ENCODE assay signal across 1 cellular context in the genomic region with DNA sequence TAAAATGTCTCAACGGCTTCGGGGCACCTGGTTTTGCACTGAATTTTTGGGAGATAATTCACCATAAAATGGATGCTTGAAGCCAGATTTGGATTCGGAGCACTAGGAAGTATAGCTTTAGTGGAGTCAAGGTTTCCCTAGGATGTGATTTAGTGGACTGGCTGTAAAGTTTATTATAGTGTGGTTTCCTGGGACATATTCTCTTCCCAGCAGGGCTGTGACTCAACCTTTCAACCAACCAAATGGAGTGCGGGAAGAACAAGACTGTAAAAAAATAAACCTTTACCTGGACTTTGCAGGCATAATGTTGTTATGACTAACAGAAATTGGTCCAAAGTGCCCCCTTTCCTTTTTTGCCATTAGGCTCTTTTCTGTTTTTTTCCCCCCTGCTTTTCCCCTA.
TF ChIP-seq lines count a peak whose summit lies in the region.

No MANE protein-coding gene starts in this region.

TF ChIP-seq in GM23338, 12 proteins besides CTCF, POLR2A, EP300 and RAD21 (continued from another document):
- TF ChIP-seq, protein P1, sequence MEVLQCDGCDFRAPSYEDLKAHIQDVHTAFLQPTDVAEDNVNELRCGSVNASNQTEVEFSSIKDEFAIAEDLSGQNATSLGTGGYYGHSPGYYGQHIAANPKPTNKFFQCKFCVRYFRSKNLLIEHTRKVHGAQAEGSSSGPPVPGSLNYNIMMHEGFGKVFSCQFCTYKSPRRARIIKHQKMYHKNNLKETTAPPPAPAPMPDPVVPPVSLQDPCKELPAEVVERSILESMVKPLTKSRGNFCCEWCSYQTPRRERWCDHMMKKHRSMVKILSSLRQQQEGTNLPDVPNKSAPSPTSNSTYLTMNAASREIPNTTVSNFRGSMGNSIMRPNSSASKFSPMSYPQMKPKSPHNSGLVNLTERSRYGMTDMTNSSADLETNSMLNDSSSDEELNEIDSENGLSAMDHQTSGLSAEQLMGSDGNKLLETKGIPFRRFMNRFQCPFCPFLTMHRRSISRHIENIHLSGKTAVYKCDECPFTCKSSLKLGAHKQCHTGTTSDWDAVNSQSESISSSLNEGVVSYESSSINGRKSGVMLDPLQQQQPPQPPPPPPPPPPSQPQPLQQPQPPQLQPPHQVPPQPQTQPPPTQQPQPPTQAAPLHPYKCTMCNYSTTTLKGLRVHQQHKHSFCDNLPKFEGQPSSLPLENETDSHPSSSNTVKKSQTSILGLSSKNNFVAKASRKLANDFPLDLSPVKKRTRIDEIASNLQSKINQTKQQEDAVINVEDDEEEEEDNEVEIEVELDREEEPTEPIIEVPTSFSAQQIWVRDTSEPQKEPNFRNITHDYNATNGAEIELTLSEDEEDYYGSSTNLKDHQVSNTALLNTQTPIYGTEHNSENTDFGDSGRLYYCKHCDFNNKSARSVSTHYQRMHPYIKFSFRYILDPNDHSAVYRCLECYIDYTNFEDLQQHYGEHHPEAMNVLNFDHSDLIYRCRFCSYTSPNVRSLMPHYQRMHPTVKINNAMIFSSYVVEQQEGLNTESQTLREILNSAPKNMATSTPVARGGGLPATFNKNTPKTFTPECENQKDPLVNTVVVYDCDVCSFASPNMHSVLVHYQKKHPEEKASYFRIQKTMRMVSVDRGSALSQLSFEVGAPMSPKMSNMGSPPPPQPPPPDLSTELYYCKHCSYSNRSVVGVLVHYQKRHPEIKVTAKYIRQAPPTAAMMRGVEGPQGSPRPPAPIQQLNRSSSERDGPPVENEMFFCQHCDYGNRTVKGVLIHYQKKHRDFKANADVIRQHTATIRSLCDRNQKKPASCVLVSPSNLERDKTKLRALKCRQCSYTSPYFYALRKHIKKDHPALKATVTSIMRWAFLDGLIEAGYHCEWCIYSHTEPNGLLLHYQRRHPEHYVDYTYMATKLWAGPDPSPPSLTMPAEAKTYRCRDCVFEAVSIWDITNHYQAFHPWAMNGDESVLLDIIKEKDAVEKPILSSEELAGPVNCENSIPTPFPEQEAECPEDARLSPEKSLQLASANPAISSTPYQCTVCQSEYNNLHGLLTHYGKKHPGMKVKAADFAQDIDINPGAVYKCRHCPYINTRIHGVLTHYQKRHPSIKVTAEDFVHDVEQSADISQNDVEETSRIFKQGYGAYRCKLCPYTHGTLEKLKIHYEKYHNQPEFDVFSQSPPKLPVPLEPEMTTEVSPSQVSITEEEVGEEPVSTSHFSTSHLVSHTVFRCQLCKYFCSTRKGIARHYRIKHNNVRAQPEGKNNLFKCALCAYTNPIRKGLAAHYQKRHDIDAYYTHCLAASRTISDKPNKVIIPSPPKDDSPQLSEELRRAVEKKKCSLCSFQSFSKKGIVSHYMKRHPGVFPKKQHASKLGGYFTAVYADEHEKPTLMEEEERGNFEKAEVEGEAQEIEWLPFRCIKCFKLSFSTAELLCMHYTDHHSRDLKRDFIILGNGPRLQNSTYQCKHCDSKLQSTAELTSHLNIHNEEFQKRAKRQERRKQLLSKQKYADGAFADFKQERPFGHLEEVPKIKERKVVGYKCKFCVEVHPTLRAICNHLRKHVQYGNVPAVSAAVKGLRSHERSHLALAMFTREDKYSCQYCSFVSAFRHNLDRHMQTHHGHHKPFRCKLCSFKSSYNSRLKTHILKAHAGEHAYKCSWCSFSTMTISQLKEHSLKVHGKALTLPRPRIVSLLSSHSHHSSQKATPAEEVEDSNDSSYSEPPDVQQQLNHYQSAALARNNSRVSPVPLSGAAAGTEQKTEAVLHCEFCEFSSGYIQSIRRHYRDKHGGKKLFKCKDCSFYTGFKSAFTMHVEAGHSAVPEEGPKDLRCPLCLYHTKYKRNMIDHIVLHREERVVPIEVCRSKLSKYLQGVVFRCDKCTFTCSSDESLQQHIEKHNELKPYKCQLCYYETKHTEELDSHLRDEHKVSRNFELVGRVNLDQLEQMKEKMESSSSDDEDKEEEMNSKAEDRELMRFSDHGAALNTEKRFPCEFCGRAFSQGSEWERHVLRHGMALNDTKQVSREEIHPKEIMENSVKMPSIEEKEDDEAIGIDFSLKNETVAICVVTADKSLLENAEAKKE (CRISPR knock-in tag; IDR thresholded peaks at IDR 0.05), result no peak
- TF ChIP-seq, protein P2, sequence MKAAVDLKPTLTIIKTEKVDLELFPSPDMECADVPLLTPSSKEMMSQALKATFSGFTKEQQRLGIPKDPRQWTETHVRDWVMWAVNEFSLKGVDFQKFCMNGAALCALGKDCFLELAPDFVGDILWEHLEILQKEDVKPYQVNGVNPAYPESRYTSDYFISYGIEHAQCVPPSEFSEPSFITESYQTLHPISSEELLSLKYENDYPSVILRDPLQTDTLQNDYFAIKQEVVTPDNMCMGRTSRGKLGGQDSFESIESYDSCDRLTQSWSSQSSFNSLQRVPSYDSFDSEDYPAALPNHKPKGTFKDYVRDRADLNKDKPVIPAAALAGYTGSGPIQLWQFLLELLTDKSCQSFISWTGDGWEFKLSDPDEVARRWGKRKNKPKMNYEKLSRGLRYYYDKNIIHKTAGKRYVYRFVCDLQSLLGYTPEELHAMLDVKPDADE (IDR thresholded peaks at IDR 0.05), result no peak
- TF ChIP-seq ZNF331 (CRISPR knock-in tag; IDR thresholded peaks at IDR 0.05; ENCODE audit: low read depth), result no peak
- TF ChIP-seq, protein P3, sequence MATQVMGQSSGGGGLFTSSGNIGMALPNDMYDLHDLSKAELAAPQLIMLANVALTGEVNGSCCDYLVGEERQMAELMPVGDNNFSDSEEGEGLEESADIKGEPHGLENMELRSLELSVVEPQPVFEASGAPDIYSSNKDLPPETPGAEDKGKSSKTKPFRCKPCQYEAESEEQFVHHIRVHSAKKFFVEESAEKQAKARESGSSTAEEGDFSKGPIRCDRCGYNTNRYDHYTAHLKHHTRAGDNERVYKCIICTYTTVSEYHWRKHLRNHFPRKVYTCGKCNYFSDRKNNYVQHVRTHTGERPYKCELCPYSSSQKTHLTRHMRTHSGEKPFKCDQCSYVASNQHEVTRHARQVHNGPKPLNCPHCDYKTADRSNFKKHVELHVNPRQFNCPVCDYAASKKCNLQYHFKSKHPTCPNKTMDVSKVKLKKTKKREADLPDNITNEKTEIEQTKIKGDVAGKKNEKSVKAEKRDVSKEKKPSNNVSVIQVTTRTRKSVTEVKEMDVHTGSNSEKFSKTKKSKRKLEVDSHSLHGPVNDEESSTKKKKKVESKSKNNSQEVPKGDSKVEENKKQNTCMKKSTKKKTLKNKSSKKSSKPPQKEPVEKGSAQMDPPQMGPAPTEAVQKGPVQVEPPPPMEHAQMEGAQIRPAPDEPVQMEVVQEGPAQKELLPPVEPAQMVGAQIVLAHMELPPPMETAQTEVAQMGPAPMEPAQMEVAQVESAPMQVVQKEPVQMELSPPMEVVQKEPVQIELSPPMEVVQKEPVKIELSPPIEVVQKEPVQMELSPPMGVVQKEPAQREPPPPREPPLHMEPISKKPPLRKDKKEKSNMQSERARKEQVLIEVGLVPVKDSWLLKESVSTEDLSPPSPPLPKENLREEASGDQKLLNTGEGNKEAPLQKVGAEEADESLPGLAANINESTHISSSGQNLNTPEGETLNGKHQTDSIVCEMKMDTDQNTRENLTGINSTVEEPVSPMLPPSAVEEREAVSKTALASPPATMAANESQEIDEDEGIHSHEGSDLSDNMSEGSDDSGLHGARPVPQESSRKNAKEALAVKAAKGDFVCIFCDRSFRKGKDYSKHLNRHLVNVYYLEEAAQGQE (IDR thresholded peaks at IDR 0.05; ENCODE audit: unreplicated experiment), result no peak
- TF ChIP-seq CREB1 (CRISPR knock-in tag; IDR thresholded peaks at IDR 0.05; ENCODE audit: low read depth), result no peak
- no peak for TF ChIP-seq POLR2AphosphoS5 (IDR thresholded peaks at IDR 0.05; ENCODE audit: low read depth)
- no peak for TF ChIP-seq EZH2phosphoT487 (IDR thresholded peaks at IDR 0.05; ENCODE audit: unreplicated experiment)
- no peak for TF ChIP-seq JUNB (IDR thresholded peaks at IDR 0.05; ENCODE audit: unreplicated experiment)
- TF ChIP-seq EZH2 (IDR thresholded peaks at IDR 0.05; ENCODE audit: low read depth, unreplicated experiment), result no peak
- TF ChIP-seq STAT1 (IDR thresholded peaks at IDR 0.05; ENCODE audit: unreplicated experiment), result no peak
